ENCODE assay signal across 1 cellular context in genomic region chr4:1351854-1352633, GRCh38.
TF ChIP-seq lines count a peak whose summit lies in the region.

No MANE protein-coding gene starts in this region.

TF ChIP-seq in HepG2, 621 proteins besides CTCF, POLR2A, EP300 and RAD21 (continued from another document and continues in another):
- TF ChIP-seq, protein P1, sequence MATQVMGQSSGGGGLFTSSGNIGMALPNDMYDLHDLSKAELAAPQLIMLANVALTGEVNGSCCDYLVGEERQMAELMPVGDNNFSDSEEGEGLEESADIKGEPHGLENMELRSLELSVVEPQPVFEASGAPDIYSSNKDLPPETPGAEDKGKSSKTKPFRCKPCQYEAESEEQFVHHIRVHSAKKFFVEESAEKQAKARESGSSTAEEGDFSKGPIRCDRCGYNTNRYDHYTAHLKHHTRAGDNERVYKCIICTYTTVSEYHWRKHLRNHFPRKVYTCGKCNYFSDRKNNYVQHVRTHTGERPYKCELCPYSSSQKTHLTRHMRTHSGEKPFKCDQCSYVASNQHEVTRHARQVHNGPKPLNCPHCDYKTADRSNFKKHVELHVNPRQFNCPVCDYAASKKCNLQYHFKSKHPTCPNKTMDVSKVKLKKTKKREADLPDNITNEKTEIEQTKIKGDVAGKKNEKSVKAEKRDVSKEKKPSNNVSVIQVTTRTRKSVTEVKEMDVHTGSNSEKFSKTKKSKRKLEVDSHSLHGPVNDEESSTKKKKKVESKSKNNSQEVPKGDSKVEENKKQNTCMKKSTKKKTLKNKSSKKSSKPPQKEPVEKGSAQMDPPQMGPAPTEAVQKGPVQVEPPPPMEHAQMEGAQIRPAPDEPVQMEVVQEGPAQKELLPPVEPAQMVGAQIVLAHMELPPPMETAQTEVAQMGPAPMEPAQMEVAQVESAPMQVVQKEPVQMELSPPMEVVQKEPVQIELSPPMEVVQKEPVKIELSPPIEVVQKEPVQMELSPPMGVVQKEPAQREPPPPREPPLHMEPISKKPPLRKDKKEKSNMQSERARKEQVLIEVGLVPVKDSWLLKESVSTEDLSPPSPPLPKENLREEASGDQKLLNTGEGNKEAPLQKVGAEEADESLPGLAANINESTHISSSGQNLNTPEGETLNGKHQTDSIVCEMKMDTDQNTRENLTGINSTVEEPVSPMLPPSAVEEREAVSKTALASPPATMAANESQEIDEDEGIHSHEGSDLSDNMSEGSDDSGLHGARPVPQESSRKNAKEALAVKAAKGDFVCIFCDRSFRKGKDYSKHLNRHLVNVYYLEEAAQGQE (IDR thresholded peaks at IDR 0.05; ENCODE audit: borderline replicate concordance in 1 of 2, low read depth in 1 of 2, low read length in 2 of 2): no peak
- TF ChIP-seq NBN (conservative IDR thresholded peaks at IDR 0.05) (no peak), PITX1 (CRISPR knock-in tag; IDR thresholded peaks at IDR 0.05) (no peak), NFYB (CRISPR knock-in tag; IDR thresholded peaks at IDR 0.05) (no peak), BRCA1 (CRISPR knock-in tag; IDR thresholded peaks at IDR 0.05) (no peak), ESRRA (CRISPR knock-in tag; IDR thresholded peaks at IDR 0.05; ENCODE audit: low read depth) (no peak), FOXA1 (IDR thresholded peaks at IDR 0.05) (no peak), FOXA1 (CRISPR knock-in tag; IDR thresholded peaks at IDR 0.05) (0 out of 2 replicates have a peak, but pooled peaks have one; percentile 8), KAT2B (IDR thresholded peaks at IDR 0.05; ENCODE audit: borderline replicate concordance, low read depth, low read length) (no peak), RXRA (CRISPR knock-in tag; IDR thresholded peaks at IDR 0.05) (peak; percentile 26; the same call in 1 of the 2 replicates), ZKSCAN5 (CRISPR knock-in tag; IDR thresholded peaks at IDR 0.05) (no peak), ZNF501 (CRISPR knock-in tag; IDR thresholded peaks at IDR 0.05) (0 out of 2 replicates have a peak, but pooled peaks have one; percentile 38), NFIC (IDR thresholded peaks at IDR 0.05; ENCODE audit: low read length) (no peak), ZXDC (CRISPR knock-in tag; IDR thresholded peaks at IDR 0.05) (no peak), ZEB1 (IDR thresholded peaks at IDR 0.05; ENCODE audit: insufficient replicate concordance, low read depth) (no peak), TBX3 (IDR thresholded peaks at IDR 0.05; ENCODE audit: borderline replicate concordance) (no peak), U2AF1 (optimal IDR thresholded peaks at IDR 0.05; ENCODE audit: low read depth, low read length) (no peak), ARNT (IDR thresholded peaks at IDR 0.05) (no peak), TCF7 (IDR thresholded peaks at IDR 0.05; ENCODE audit: low read depth) (no peak), ZNF430 (CRISPR knock-in tag; IDR thresholded peaks at IDR 0.05) (no peak), ZFP36L1 (CRISPR knock-in tag; IDR thresholded peaks at IDR 0.05) (no peak), ZNF263 (CRISPR knock-in tag; IDR thresholded peaks at IDR 0.05) (no peak), FOXC1 (CRISPR knock-in tag; IDR thresholded peaks at IDR 0.05; ENCODE audit: borderline replicate concordance) (0 out of 2 replicates have a peak, but pooled peaks have one; percentile 37), CENPT (CRISPR knock-in tag; IDR thresholded peaks at IDR 0.05; ENCODE audit: low read depth) (no peak), ZFP36L2 (CRISPR knock-in tag; IDR thresholded peaks at IDR 0.05) (no peak), PCBP2 (optimal IDR thresholded peaks at IDR 0.05; ENCODE audit: low read depth, low read length, poor library complexity, severe bottlenecking) (no peak), TP53 (CRISPR knock-in tag; conservative IDR thresholded peaks at IDR 0.05) (no peak), FOSL2 (CRISPR knock-in tag; IDR thresholded peaks at IDR 0.05) (no peak), ZNF678 (CRISPR knock-in tag; IDR thresholded peaks at IDR 0.05) (no peak), ZNF251 (CRISPR knock-in tag; IDR thresholded peaks at IDR 0.05) (no peak), GLMP (CRISPR knock-in tag; IDR thresholded peaks at IDR 0.05; ENCODE audit: borderline replicate concordance) (no peak), ATM (IDR thresholded peaks at IDR 0.05; ENCODE audit: borderline replicate concordance) (no peak), ZNF782 (CRISPR knock-in tag; IDR thresholded peaks at IDR 0.05; ENCODE audit: borderline replicate concordance) (no peak)
- TF ChIP-seq, protein P2, sequence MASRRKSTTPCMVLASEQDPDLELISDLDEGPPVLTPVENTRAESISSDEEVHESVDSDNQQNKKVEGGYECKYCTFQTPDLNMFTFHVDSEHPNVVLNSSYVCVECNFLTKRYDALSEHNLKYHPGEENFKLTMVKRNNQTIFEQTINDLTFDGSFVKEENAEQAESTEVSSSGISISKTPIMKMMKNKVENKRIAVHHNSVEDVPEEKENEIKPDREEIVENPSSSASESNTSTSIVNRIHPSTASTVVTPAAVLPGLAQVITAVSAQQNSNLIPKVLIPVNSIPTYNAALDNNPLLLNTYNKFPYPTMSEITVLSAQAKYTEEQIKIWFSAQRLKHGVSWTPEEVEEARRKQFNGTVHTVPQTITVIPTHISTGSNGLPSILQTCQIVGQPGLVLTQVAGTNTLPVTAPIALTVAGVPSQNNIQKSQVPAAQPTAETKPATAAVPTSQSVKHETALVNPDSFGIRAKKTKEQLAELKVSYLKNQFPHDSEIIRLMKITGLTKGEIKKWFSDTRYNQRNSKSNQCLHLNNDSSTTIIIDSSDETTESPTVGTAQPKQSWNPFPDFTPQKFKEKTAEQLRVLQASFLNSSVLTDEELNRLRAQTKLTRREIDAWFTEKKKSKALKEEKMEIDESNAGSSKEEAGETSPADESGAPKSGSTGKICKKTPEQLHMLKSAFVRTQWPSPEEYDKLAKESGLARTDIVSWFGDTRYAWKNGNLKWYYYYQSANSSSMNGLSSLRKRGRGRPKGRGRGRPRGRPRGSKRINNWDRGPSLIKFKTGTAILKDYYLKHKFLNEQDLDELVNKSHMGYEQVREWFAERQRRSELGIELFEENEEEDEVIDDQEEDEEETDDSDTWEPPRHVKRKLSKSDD (CRISPR knock-in tag; IDR thresholded peaks at IDR 0.05; ENCODE audit: low read depth): no peak
- TF ChIP-seq, protein P3, sequence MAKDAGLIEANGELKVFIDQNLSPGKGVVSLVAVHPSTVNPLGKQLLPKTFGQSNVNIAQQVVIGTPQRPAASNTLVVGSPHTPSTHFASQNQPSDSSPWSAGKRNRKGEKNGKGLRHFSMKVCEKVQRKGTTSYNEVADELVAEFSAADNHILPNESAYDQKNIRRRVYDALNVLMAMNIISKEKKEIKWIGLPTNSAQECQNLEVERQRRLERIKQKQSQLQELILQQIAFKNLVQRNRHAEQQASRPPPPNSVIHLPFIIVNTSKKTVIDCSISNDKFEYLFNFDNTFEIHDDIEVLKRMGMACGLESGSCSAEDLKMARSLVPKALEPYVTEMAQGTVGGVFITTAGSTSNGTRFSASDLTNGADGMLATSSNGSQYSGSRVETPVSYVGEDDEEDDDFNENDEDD (CRISPR knock-in tag; IDR thresholded peaks at IDR 0.05; ENCODE audit: borderline replicate concordance): no peak
- TF ChIP-seq, protein P4, sequence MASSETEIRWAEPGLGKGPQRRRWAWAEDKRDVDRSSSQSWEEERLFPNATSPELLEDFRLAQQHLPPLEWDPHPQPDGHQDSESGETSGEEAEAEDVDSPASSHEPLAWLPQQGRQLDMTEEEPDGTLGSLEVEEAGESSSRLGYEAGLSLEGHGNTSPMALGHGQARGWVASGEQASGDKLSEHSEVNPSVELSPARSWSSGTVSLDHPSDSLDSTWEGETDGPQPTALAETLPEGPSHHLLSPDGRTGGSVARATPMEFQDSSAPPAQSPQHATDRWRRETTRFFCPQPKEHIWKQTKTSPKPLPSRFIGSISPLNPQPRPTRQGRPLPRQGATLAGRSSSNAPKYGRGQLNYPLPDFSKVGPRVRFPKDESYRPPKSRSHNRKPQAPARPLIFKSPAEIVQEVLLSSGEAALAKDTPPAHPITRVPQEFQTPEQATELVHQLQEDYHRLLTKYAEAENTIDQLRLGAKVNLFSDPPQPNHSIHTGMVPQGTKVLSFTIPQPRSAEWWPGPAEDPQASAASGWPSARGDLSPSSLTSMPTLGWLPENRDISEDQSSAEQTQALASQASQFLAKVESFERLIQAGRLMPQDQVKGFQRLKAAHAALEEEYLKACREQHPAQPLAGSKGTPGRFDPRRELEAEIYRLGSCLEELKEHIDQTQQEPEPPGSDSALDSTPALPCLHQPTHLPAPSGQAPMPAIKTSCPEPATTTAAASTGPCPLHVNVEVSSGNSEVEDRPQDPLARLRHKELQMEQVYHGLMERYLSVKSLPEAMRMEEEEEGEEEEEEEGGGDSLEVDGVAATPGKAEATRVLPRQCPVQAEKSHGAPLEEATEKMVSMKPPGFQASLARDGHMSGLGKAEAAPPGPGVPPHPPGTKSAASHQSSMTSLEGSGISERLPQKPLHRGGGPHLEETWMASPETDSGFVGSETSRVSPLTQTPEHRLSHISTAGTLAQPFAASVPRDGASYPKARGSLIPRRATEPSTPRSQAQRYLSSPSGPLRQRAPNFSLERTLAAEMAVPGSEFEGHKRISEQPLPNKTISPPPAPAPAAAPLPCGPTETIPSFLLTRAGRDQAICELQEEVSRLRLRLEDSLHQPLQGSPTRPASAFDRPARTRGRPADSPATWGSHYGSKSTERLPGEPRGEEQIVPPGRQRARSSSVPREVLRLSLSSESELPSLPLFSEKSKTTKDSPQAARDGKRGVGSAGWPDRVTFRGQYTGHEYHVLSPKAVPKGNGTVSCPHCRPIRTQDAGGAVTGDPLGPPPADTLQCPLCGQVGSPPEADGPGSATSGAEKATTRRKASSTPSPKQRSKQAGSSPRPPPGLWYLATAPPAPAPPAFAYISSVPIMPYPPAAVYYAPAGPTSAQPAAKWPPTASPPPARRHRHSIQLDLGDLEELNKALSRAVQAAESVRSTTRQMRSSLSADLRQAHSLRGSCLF (CRISPR knock-in tag; IDR thresholded peaks at IDR 0.05; ENCODE audit: borderline replicate concordance): no peak
- TF ChIP-seq, protein P5, sequence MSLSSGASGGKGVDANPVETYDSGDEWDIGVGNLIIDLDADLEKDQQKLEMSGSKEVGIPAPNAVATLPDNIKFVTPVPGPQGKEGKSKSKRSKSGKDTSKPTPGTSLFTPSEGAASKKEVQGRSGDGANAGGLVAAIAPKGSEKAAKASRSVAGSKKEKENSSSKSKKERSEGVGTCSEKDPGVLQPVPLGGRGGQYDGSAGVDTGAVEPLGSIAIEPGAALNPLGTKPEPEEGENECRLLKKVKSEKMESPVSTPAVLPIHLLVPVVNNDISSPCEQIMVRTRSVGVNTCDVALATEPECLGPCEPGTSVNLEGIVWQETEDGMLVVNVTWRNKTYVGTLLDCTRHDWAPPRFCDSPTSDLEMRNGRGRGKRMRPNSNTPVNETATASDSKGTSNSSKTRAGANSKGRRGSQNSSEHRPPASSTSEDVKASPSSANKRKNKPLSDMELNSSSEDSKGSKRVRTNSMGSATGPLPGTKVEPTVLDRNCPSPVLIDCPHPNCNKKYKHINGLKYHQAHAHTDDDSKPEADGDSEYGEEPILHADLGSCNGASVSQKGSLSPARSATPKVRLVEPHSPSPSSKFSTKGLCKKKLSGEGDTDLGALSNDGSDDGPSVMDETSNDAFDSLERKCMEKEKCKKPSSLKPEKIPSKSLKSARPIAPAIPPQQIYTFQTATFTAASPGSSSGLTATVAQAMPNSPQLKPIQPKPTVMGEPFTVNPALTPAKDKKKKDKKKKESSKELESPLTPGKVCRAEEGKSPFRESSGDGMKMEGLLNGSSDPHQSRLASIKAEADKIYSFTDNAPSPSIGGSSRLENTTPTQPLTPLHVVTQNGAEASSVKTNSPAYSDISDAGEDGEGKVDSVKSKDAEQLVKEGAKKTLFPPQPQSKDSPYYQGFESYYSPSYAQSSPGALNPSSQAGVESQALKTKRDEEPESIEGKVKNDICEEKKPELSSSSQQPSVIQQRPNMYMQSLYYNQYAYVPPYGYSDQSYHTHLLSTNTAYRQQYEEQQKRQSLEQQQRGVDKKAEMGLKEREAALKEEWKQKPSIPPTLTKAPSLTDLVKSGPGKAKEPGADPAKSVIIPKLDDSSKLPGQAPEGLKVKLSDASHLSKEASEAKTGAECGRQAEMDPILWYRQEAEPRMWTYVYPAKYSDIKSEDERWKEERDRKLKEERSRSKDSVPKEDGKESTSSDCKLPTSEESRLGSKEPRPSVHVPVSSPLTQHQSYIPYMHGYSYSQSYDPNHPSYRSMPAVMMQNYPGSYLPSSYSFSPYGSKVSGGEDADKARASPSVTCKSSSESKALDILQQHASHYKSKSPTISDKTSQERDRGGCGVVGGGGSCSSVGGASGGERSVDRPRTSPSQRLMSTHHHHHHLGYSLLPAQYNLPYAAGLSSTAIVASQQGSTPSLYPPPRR (CRISPR knock-in tag; IDR thresholded peaks at IDR 0.05; ENCODE audit: borderline replicate concordance): no peak
